In genomic region chr17:67448449-67448848, GRCh38 we compare ENCODE assay signal across 22 cellular contexts.
DNase-seq lines count a peak whose midpoint lies in the region; ATAC-seq and TF ChIP-seq lines count a peak whose summit lies in the region.
"Had no signal": no experiment of that assay in that cellular context is flagged by ENCODE, and none has a peak within 500 bp of the region (broad histone marks: within the 10 kb centered on the region; RNA-seq: fewer than 3 reads in every experiment).

No MANE protein-coding gene starts in this region.

- H3K79me1 ChIP-seq in H9 (ENCODE audit: insufficient read depth, low read depth, low read length, poor library complexity, severe bottlenecking): no peaks in the 10 kb centered on the region

- no peak overlapping the region for H3K4me2 ChIP-seq in H9 (ENCODE audit: insufficient read depth, insufficient read length, low read length)
- H3K4me2 ChIP-seq: SK-N-SH had no signal

- no peaks in the 10 kb centered on the region for H3K79me2 ChIP-seq in H9 (ENCODE audit: insufficient read depth, low read length)

- H3K9me3 ChIP-seq in H9 (ENCODE audit: control insufficient read depth, low read depth, low read length): no peaks in the 10 kb centered on the region
- H3K9me3 ChIP-seq in upper lobe of right lung: no peaks in the 10 kb centered on the region
- H3K9me3 ChIP-seq: mucosa of descending colon, pancreas, SK-N-SH, upper lobe of left lung had no signal

- no peak overlapping the region for H3K9ac ChIP-seq in H9 (ENCODE audit: extremely low read depth, insufficient read length, low read length)
- H3K9ac ChIP-seq: SK-N-SH had no signal

- H3K18ac ChIP-seq in H9 (ENCODE audit: insufficient read length, low read depth, low read length): no peak overlapping the region

- TF ChIP-seq CTCF in H9 (conservative IDR thresholded peaks at IDR 0.05): no peak
- no peak for TF ChIP-seq CTCF in upper lobe of right lung (IDR thresholded peaks at IDR 0.05)

- no peak overlapping the region for H3K27ac ChIP-seq in H9 (ENCODE audit: insufficient read length, low read depth, low read length)
- H3K27ac ChIP-seq in upper lobe of right lung: no peak overlapping the region
- H3K27ac ChIP-seq: cardiac muscle cell, coronary artery, foreskin keratinocyte, pancreas had no signal

- no peak overlapping the region for H3K4me3 ChIP-seq in upper lobe of right lung
- H3K4me3 ChIP-seq: cardiac muscle cell, coronary artery, mucosa of descending colon, pancreas, upper lobe of left lung had no signal

- no peak overlapping the region for H3K4ac ChIP-seq in H9 (ENCODE audit: low read depth, low read length)

- no peak for ATAC-seq in central memory CD8-positive, alpha-beta T cell (replicated peaks; ENCODE audit: extremely low read depth, poor library complexity, severe bottlenecking)
- ATAC-seq in upper lobe of right lung: no peak
- ATAC-seq: esophagus mucosa, mucosa of descending colon, pancreas had no signal

- H4K5ac ChIP-seq in H9 (ENCODE audit: insufficient read length, low read depth, low read length): no peak overlapping the region

- no CpG with 5 or more reads among the region's 7 CpGs for WGBS in H9 (ENCODE audit: extremely low coverage, insufficient read length, low lambda C conversion rate)

- no peak overlapping the region for H2AFZ ChIP-seq in H9 (ENCODE audit: low read length)

- no peak overlapping the region for H2BK15ac ChIP-seq in H9 (ENCODE audit: low read depth, low read length)

- no peak overlapping the region for H2BK120ac ChIP-seq in H9 (ENCODE audit: low read depth, low read length, poor library complexity, severe bottlenecking)

- H3K23ac ChIP-seq in H9 (ENCODE audit: insufficient read length, low read depth, low read length): no peak overlapping the region

- no peaks in the 10 kb centered on the region for H3K9me3 Mint-ChIP-seq in activated naive CD4-positive, alpha-beta T cell treated with anti-CD3 and anti-CD28 coated beads, Interleukin-2, amount 50 U/mL, for 24 hours
- peaks cover 0 to 6% of the 10 kb centered on the region in 2 experiments; a peak in 1 of 5 replicates for H3K9me3 Mint-ChIP-seq in H9
- H3K9me3 Mint-ChIP-seq in central memory CD8-positive, alpha-beta T cell: no peaks in the 10 kb centered on the region
- H3K9me3 Mint-ChIP-seq: neural crest cell had no signal

- no peaks in the 10 kb centered on the region for H4K20me1 ChIP-seq in H9 (ENCODE audit: control insufficient read depth, insufficient read depth, insufficient read length)

- H3T11ph ChIP-seq in H9 (ENCODE audit: low read length): no peak overlapping the region

- peak overlapping the region; percentile 95 for H3K27ac Mint-ChIP-seq in activated naive CD4-positive, alpha-beta T cell treated with anti-CD3 and anti-CD28 coated beads, Interleukin-2, amount 50 U/mL, for 24 hours
- H3K27ac Mint-ChIP-seq in H9: peak overlapping the region in 2 of 3 experiments; percentile 32 to 43; a peak in 3 of 7 replicates
- peak overlapping the region; percentile 91 for H3K27ac Mint-ChIP-seq in central memory CD8-positive, alpha-beta T cell (ENCODE audit: low read depth)

- H3K4me1 ChIP-seq in H9 (ENCODE audit: insufficient read depth, low read length) (no peaks in the 10 kb centered on the region; the same call in 1 of the 2 replicates), upper lobe of right lung (peaks cover 13% of the 10 kb centered on the region)
- H3K4me1 ChIP-seq: pancreas had no signal

- H3K4me3 Mint-ChIP-seq in activated naive CD4-positive, alpha-beta T cell treated with anti-CD3 and anti-CD28 coated beads, Interleukin-2, amount 50 U/mL, for 24 hours: peak overlapping the region; percentile 36
- no peak overlapping the region for H3K4me3 Mint-ChIP-seq in H9
- peak overlapping the region; percentile 59 for H3K4me3 Mint-ChIP-seq in central memory CD8-positive, alpha-beta T cell
- H3K4me3 Mint-ChIP-seq: neural crest cell had no signal

- H3K56ac ChIP-seq in H9 (ENCODE audit: insufficient read length, low read depth, low read length): no peak overlapping the region

- H3K14ac ChIP-seq in H9 (ENCODE audit: insufficient read depth, low read length): no peak overlapping the region

- peaks cover 97% of the 10 kb centered on the region for H3K4me1 Mint-ChIP-seq in activated naive CD4-positive, alpha-beta T cell treated with anti-CD3 and anti-CD28 coated beads, Interleukin-2, amount 50 U/mL, for 24 hours
- H3K4me1 Mint-ChIP-seq in H9: peaks cover 32 to 36% of the 10 kb centered on the region in 2 experiments
- peaks cover 77% of the 10 kb centered on the region for H3K4me1 Mint-ChIP-seq in central memory CD8-positive, alpha-beta T cell

- no peak overlapping the region for H4K91ac ChIP-seq in H9 (ENCODE audit: insufficient read length, low read depth, low read length)

- H2BK5ac ChIP-seq in H9 (ENCODE audit: insufficient read length, low read length): no peak overlapping the region

- H3K27me3 Mint-ChIP-seq in activated naive CD4-positive, alpha-beta T cell treated with anti-CD3 and anti-CD28 coated beads, Interleukin-2, amount 50 U/mL, for 24 hours: no peaks in the 10 kb centered on the region
- no peaks in the 10 kb centered on the region for H3K27me3 Mint-ChIP-seq in H9 (ENCODE audit: low read depth)
- H3K27me3 Mint-ChIP-seq in central memory CD8-positive, alpha-beta T cell: no peaks in the 10 kb centered on the region

- intact Hi-C loops in upper lobe of right lung (cut with DNase I): no loop called here

- no peak overlapping the region for H2BK12ac ChIP-seq in H9 (ENCODE audit: insufficient read length, low read depth, low read length)

- H2BK20ac ChIP-seq in H9 (ENCODE audit: low read depth, low read length, poor library complexity, severe bottlenecking): no peak overlapping the region

- H3K23me2 ChIP-seq in H9 (ENCODE audit: insufficient read length, low read depth, low read length, poor library complexity, severe bottlenecking): no peaks in the 10 kb centered on the region

- H3K36me3 Mint-ChIP-seq in activated naive CD4-positive, alpha-beta T cell treated with anti-CD3 and anti-CD28 coated beads, Interleukin-2, amount 50 U/mL, for 24 hours: peaks cover 2% of the 10 kb centered on the region
- peaks cover 0 to 5% (median 2%) of the 10 kb centered on the region in 3 experiments; a peak in 4 of 7 replicates for H3K36me3 Mint-ChIP-seq in H9 (ENCODE audit: insufficient read depth in 1 of 3, low read depth in 3 of 3)
- H3K36me3 Mint-ChIP-seq in central memory CD8-positive, alpha-beta T cell (ENCODE audit: insufficient read depth): peaks cover 13% of the 10 kb centered on the region

- H4K8ac ChIP-seq in H9 (replicated peaks; ENCODE audit: insufficient read length, low read depth, low read length): no peak overlapping the region

- no peak for DNase-seq in activated naive CD4-positive, alpha-beta T cell treated with Interleukin-2 at 50 U/mL for 16 hours
- DNase-seq in H9: no peak
- DNase-seq in central memory CD8-positive, alpha-beta T cell (ENCODE audit: low spot score in 2 of 2): no peak
- peak; percentile 11 for DNase-seq in upper lobe of right lung
- no peak for DNase-seq in AG20443 (ENCODE audit: low spot score)
- DNase-seq in RKO (ENCODE audit: low spot score): no peak
- DNase-seq: activated CD4-positive, alpha-beta T cell treated with anti-CD3 and anti-CD28 coated beads for 48 hours; activated gamma-delta T cell treated with Interleukin-2 at 50 U/mL for 16 hours; DMS153; left cardiac atrium; mucosa of descending colon; NCI-H1694; pancreas; SK-N-SH; stimulated activated CD4-positive, alpha-beta T cell treated with anti-CD3 and anti-CD28 coated beads, Interleukin-2, amount 100 ng/mL, for 24 hours; upper lobe of left lung had no signal

- H3K27me3 ChIP-seq in H9 (ENCODE audit: insufficient read depth, low read length): no peaks in the 10 kb centered on the region
- no peaks in the 10 kb centered on the region for H3K27me3 ChIP-seq in upper lobe of right lung
- H3K27me3 ChIP-seq: cardiac muscle cell, foreskin keratinocyte, pancreas, upper lobe of left lung had no signal

- H3K36me3 ChIP-seq in upper lobe of right lung: no peaks in the 10 kb centered on the region
- H3K36me3 ChIP-seq: cardiac muscle cell, pancreas, upper lobe of left lung had no signal

- no peak overlapping the region for H2AK5ac ChIP-seq in H9 (ENCODE audit: insufficient read length, low read length)

Comparison
In these comparisons a context has a peak if more than half of its experiments do, and no peak if none do; other contexts are left out.
1. H3K27ac Mint-ChIP-seq: peak in every context shown above with its lines; median percentile 95 in activated naive CD4-positive, alpha-beta T cell treated with anti-CD3 and anti-CD28 coated beads, Interleukin-2, amount 50 U/mL, for 24 hours; 91 in central memory CD8-positive, alpha-beta T cell; 38 in H9.
2. H3K4me3 Mint-ChIP-seq: peak in activated naive CD4-positive, alpha-beta T cell treated with anti-CD3 and anti-CD28 coated beads, Interleukin-2, amount 50 U/mL, for 24 hours (single experiment) and central memory CD8-positive, alpha-beta T cell (single experiment); none in H9 (0 of 2).